ENCODE assay signal across 28 cellular contexts in genomic region chr18:49519041-49519971, GRCh38. TPM values are rescaled to one million over a fixed set of nuclear protein-coding genes. Genes with fewer than 3 reads are reported as not detected.
A peak's percentile ranks its signal among the peaks of the same experiment; 100 is the strongest.
DNase-seq lines count a peak whose midpoint lies in the region; ATAC-seq, FAIRE-seq and TF ChIP-seq lines count a peak whose summit lies in the region.
"Had no signal": no experiment of that assay in that cellular context is flagged by ENCODE, and none has a peak within 500 bp of the region (broad histone marks: within the 10 kb centered on the region; RNA-seq: fewer than 3 reads in every experiment).

No MANE protein-coding gene starts in this region.

- H3K27ac Mint-ChIP-seq in astrocyte (ENCODE audit: unreplicated experiment) (no peak overlapping the region), endothelial cell (ENCODE audit: unreplicated experiment) (no peak overlapping the region)
- H3K27ac Mint-ChIP-seq: T-helper 1 cell treated with Interleukin-12 subunit alpha and Interleukin-12 subunit beta and Interleukin-4 antibody, amounts not matched to agents 30 μg/mL and 1 μg/mL, for 36 hours had no signal

- H3K4me1 Mint-ChIP-seq in astrocyte (ENCODE audit: low read depth, unreplicated experiment) (peaks cover 5% of the 10 kb centered on the region), endothelial cell (ENCODE audit: unreplicated experiment) (peaks cover 32% of the 10 kb centered on the region)
- H3K4me1 Mint-ChIP-seq: stimulated activated naive CD8-positive, alpha-beta T cell treated with anti-CD3 and anti-CD28 coated beads, Interleukin-15, amount 100 ng/mL, for 72 hours had no signal

- H4K20me1 ChIP-seq in astrocyte (ENCODE audit: insufficient read depth, low read length) = no peaks in the 10 kb centered on the region

- peaks cover 2% of the 10 kb centered on the region for H3K36me3 Mint-ChIP-seq in astrocyte (ENCODE audit: low read depth, unreplicated experiment)
- no peaks in the 10 kb centered on the region for H3K36me3 Mint-ChIP-seq in endothelial cell (ENCODE audit: low read depth, unreplicated experiment)

- H3K9me3 Mint-ChIP-seq in astrocyte (ENCODE audit: unreplicated experiment) = no peaks in the 10 kb centered on the region
- H3K9me3 Mint-ChIP-seq in endothelial cell (ENCODE audit: unreplicated experiment) = no peaks in the 10 kb centered on the region
- H3K9me3 Mint-ChIP-seq: stimulated activated naive CD8-positive, alpha-beta T cell treated with anti-CD3 and anti-CD28 coated beads, Interleukin-15, amount 100 ng/mL, for 72 hours; T-helper 1 cell treated with Interleukin-12 subunit alpha and Interleukin-12 subunit beta and Interleukin-4 antibody, amounts not matched to agents 30 μg/mL and 1 μg/mL, for 36 hours had no signal

- no peaks in the 10 kb centered on the region for H3K9me3 ChIP-seq in cardiac muscle cell (ENCODE audit: low read depth)
- no peaks in the 10 kb centered on the region for H3K9me3 ChIP-seq in heart right ventricle
- H3K9me3 ChIP-seq in astrocyte (ENCODE audit: insufficient read depth, low read depth, low read length) = no peaks in the 10 kb centered on the region
- H3K9me3 ChIP-seq: gastrocnemius medialis, lower lobe of right lung, tibial artery had no signal

- H3K27me3 ChIP-seq in cardiac muscle cell = no peaks in the 10 kb centered on the region
- peaks cover 0 to 3% (median 0%) of the 10 kb centered on the region in 7 donors for H3K27me3 ChIP-seq in heart right ventricle
- no peaks in the 10 kb centered on the region for H3K27me3 ChIP-seq in astrocyte (ENCODE audit: insufficient read depth, low read length)
- no peaks in the 10 kb centered on the region for H3K27me3 ChIP-seq in foreskin keratinocyte
- H3K27me3 ChIP-seq: gastrocnemius medialis, tibial artery had no signal

- no peak overlapping the region for H3K9ac ChIP-seq in astrocyte (ENCODE audit: low read length)

- H3K4me1 ChIP-seq in cardiac muscle cell (ENCODE audit: low read depth) (peaks cover 38% of the 10 kb centered on the region), heart right ventricle (no peaks in the 10 kb centered on the region), astrocyte (ENCODE audit: insufficient read depth, low read length) (peaks cover 3% of the 10 kb centered on the region), foreskin keratinocyte (peaks cover 7% of the 10 kb centered on the region)
- H3K4me1 ChIP-seq: gastrocnemius medialis, lower lobe of right lung, tibial artery had no signal

- no peak for TF ChIP-seq CTCF in cardiac muscle cell (IDR thresholded peaks at IDR 0.05; ENCODE audit: low read depth, low read length)
- TF ChIP-seq CTCF in heart right ventricle (IDR thresholded peaks at IDR 0.05) = no peak
- TF ChIP-seq CTCF in astrocyte (IDR thresholded peaks at IDR 0.05; ENCODE audit: insufficient read depth, low read depth, low read length) = no peak
- TF ChIP-seq CTCF in endothelial cell (IDR thresholded peaks at IDR 0.05; ENCODE audit: unreplicated experiment) = no peak
- TF ChIP-seq CTCF in foreskin keratinocyte (conservative IDR thresholded peaks at IDR 0.05) = no peak

- H3K4me3 ChIP-seq in cardiac muscle cell (no peak overlapping the region), heart right ventricle (no peak overlapping the region), astrocyte (ENCODE audit: insufficient read depth, low read depth, low read length) (no peak overlapping the region)
- H3K4me3 ChIP-seq: gastrocnemius medialis, lower lobe of right lung, tibial artery had no signal

- no peak for FAIRE-seq in astrocyte (lab: Jason Lieb, UNC)
- FAIRE-seq: A204.1, kidney had no signal

- H3K27ac ChIP-seq in cardiac muscle cell (peak overlapping the region; percentile 88), heart right ventricle (no peak overlapping the region), astrocyte (ENCODE audit: low read depth, low read length) (no peak overlapping the region), foreskin keratinocyte (no peak overlapping the region)
- H3K27ac ChIP-seq: epithelial cell of prostate, gastrocnemius medialis, lower lobe of right lung, tibial artery had no signal

- ATAC-seq in heart right ventricle (no peak), HG03342 (IDR thresholded peaks at IDR 0.05; ENCODE audit: unreplicated experiment) (no peak), foreskin keratinocyte (no peak)
- ATAC-seq: gastrocnemius medialis; lower lobe of right lung; stimulated activated naive CD8-positive, alpha-beta T cell treated with anti-CD3 and anti-CD28 coated beads, Interleukin-15, amount 100 ng/mL, for 72 hours had no signal

- H3K36me3 ChIP-seq in cardiac muscle cell (no peaks in the 10 kb centered on the region), heart right ventricle (no peaks in the 10 kb centered on the region), astrocyte (ENCODE audit: insufficient read depth, low read length) (no peaks in the 10 kb centered on the region)
- H3K36me3 ChIP-seq: gastrocnemius medialis, lower lobe of right lung, tibial artery had no signal

- DNase-seq in cardiac muscle cell (ENCODE audit: low read depth in 1 of 2, low spot score in 1 of 2) = peak in 1 of 2 donors; percentile 60
- DNase-seq in heart right ventricle = no peak
- no peak for DNase-seq in astrocyte (ENCODE audit: low read depth)
- DNase-seq in mesenteric fat pad (ENCODE audit: low spot score) = peak; percentile 65
- DNase-seq in CD1c-positive myeloid dendritic cell (ENCODE audit: extremely low spot score) = no peak
- no peak for DNase-seq in endothelial cell (ENCODE audit: low spot score)
- DNase-seq in foreskin keratinocyte = no peak
- DNase-seq: activated CD4-positive, alpha-beta T cell treated with anti-CD3 and anti-CD28 coated beads, Interleukin-2, amount 50 U/mL, for 4 hours; activated CD8-positive, alpha-beta memory T cell treated with anti-CD3 and anti-CD28 coated beads, Interleukin-2, amount 50 U/mL, for 48 hours; activated gamma-delta T cell treated with Interleukin-2 at 50 U/mL for 16 hours; amygdala; central memory CD4-positive, alpha-beta T cell; COR-L47; gastrocnemius medialis; kidney; lower lobe of right lung; NCI-H1105 treated with DMSO at 0.1 percent for 48 hours; NCI-H2081 treated with DMSO at 0.1 percent for 48 hours; NCI-H510A; nucleus accumbens; retina; stimulated activated CD4-positive, alpha-beta T cell treated with anti-CD3 and anti-CD28 coated beads, Interleukin-12 subunit alpha, Interleukin-12 subunit beta, amount 100 ng/mL, for 4 hours; stimulated activated naive CD8-positive, alpha-beta T cell treated with anti-CD3 and anti-CD28 coated beads, Interleukin-15, amount 100 ng/mL, for 72 hours; tibial artery had no signal

- H3K4me2 ChIP-seq in astrocyte (ENCODE audit: low read length) = no peak overlapping the region

- H2AFZ ChIP-seq in astrocyte (ENCODE audit: low read depth, low read length) = peak overlapping the region; percentile 34

- WGBS in heart right ventricle, 2 donors = 73 to 84% methylated on average over 10 of the region's 10 CpGs

- H3K4me3 Mint-ChIP-seq in astrocyte (ENCODE audit: unreplicated experiment) (no peak overlapping the region), endothelial cell (ENCODE audit: unreplicated experiment) (no peak overlapping the region)
- H3K4me3 Mint-ChIP-seq: stimulated activated naive CD8-positive, alpha-beta T cell treated with anti-CD3 and anti-CD28 coated beads, Interleukin-15, amount 100 ng/mL, for 72 hours; T-helper 1 cell treated with Interleukin-12 subunit alpha and Interleukin-12 subunit beta and Interleukin-4 antibody, amounts not matched to agents 30 μg/mL and 1 μg/mL, for 36 hours had no signal

- peaks cover 7% of the 10 kb centered on the region for H3K27me3 Mint-ChIP-seq in astrocyte (ENCODE audit: low read depth, unreplicated experiment)
- H3K27me3 Mint-ChIP-seq in endothelial cell (ENCODE audit: unreplicated experiment) = peaks cover 4% of the 10 kb centered on the region
- H3K27me3 Mint-ChIP-seq: stimulated activated naive CD8-positive, alpha-beta T cell treated with anti-CD3 and anti-CD28 coated beads, Interleukin-15, amount 100 ng/mL, for 72 hours had no signal

- H3K79me2 ChIP-seq in astrocyte (ENCODE audit: insufficient read depth, low read length) = no peaks in the 10 kb centered on the region

- intact Hi-C loops in heart right ventricle (cut with DNase I) = loop anchor here in 3 of 10 donors (10.0 kb wide), 2 partner anchors 245 to 675 kb away; partner anchors contain the start of gene MYO5B (in 1 of the 3)

RNA-seq across cellular contexts. Expression of gene RPL17, which starts 27.0 kb away (rescaled TPM):
- total RNA-seq in cardiac muscle cell (1,792 and 1,922 TPM in 2 replicates), heart right ventricle (100 to 1,000 TPM; 567 to 923 (median 663) TPM), astrocyte (1,498 and 1,636 TPM in 2 replicates), mesenteric fat pad (1,175 TPM), endothelial cell (ENCODE audit: unreplicated experiment) (2,115 TPM), foreskin keratinocyte (2,326 and 2,476 TPM in 2 replicates)
- polyA plus RNA-seq in cardiac muscle cell (737 and 809 TPM in 2 replicates), heart right ventricle (1,000 to 10,000 TPM; 1,284 to 2,752 TPM), foreskin keratinocyte (3,189 and 3,387 TPM in 2 replicates)

RNA-seq across cellular contexts. Expression of gene C18orf32, which starts 32.3 kb away (rescaled TPM):
- total RNA-seq in cardiac muscle cell (22.5 and 40.0 TPM in 2 replicates), heart right ventricle (10 to 100 TPM; 25.1 to 56.3 (median 41.2) TPM), astrocyte (40.0 and 40.3 TPM in 2 replicates), mesenteric fat pad (46.5 TPM), endothelial cell (ENCODE audit: unreplicated experiment) (33.2 TPM), foreskin keratinocyte (19.7 and 25.4 TPM in 2 replicates)
- polyA plus RNA-seq in cardiac muscle cell (97.6 and 109 TPM in 2 replicates), heart right ventricle (10 to 100 TPM; 63.0 to 68.3 TPM), foreskin keratinocyte (29.8 and 30.1 TPM in 2 replicates)

RNA-seq across cellular contexts. Expression of gene LIPG, which starts 42.6 kb away (rescaled TPM):
- total RNA-seq in cardiac muscle cell = 1.5 and 3.3 TPM in 2 replicates
- polyA plus RNA-seq in cardiac muscle cell = 1.5 and 2.8 TPM in 2 replicates
- total RNA-seq in heart right ventricle = 10 to 100 TPM in 1 of 10 donors, under 1 TPM in 6, not detected in 3; 0.12 to 14.0 (median 0.42) TPM
- 1 to 10 TPM in 1 of 2 donors, under 1 TPM in 1; 0.07 to 3.1 TPM for polyA plus RNA-seq in heart right ventricle
- 11.0 and 18.3 TPM in 2 replicates for total RNA-seq in astrocyte
- 2.2 TPM for total RNA-seq in mesenteric fat pad
- 19.6 TPM for total RNA-seq in endothelial cell (ENCODE audit: unreplicated experiment)
- 76.3 and 127 TPM in 2 replicates for total RNA-seq in foreskin keratinocyte
- polyA plus RNA-seq in foreskin keratinocyte = 28.8 and 38.0 TPM in 2 replicates

RNA-seq across cellular contexts. Expression of gene DYM, which starts 58.9 kb away (rescaled TPM):
- total RNA-seq in cardiac muscle cell = 90.2 and 189 TPM in 2 replicates
- polyA plus RNA-seq in cardiac muscle cell = 43.6 and 52.3 TPM in 2 replicates
- total RNA-seq in heart right ventricle = 10 to 100 TPM; 45.2 to 66.7 (median 56.5) TPM
- 10 to 100 TPM; 12.3 to 21.2 TPM for polyA plus RNA-seq in heart right ventricle
- 55.2 and 57.7 TPM in 2 replicates for total RNA-seq in astrocyte
- 60.8 TPM for total RNA-seq in mesenteric fat pad
- 73.6 TPM for total RNA-seq in endothelial cell (ENCODE audit: unreplicated experiment)
- 26.9 and 36.1 TPM in 2 replicates for total RNA-seq in foreskin keratinocyte
- polyA plus RNA-seq in foreskin keratinocyte = 19.1 and 23.1 TPM in 2 replicates
